9 cellular contexts compared by ENCODE assay signal in the genomic region with DNA sequence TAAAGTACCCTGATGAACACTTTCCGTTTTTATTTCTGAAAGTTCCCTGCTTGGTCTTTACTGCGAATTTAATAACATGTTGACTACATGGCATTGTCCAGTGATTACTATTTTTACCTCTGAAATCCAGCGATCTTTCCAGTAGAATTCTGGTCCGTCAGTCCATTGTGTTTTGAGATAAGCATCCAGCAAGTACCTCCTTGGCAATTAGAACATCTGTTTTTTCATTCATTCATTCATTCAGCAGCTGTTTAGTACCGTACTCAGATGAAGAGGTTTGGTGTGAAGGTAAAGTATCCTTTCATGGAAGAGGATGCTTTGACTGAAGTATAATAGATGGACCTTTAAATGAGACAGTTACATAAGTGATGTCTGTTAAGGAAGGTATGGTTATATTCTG. TPM values are rescaled to one million over a fixed set of nuclear protein-coding genes. Genes with fewer than 3 reads are reported as not detected.
DNase-seq lines count a peak whose midpoint lies in the region; ATAC-seq and TF ChIP-seq lines count a peak whose summit lies in the region.
"Had no signal": no experiment of that assay in that cellular context is flagged by ENCODE, and none has a peak within 500 bp of the region (broad histone marks: within the 10 kb centered on the region; RNA-seq: fewer than 3 reads in every experiment).

No MANE protein-coding gene starts in this region.

- H3K9ac ChIP-seq in iPS-20b (ENCODE audit: low read depth, low read length): peak overlapping the region; percentile 90

- H3K4me3 ChIP-seq in iPS-20b (ENCODE audit: low read length): peak overlapping the region; percentile 94
- H3K4me3 ChIP-seq in testis: peak overlapping the region; percentile 86 to 97

- TF ChIP-seq CTCF in testis (IDR thresholded peaks at IDR 0.05): no peak

- H3K4me1 ChIP-seq in iPS-20b (ENCODE audit: insufficient read depth, low read length) (0 out of 2 replicates have a peak, but pooled peaks cover 3% of the 10 kb centered on the region), testis (peaks cover 7% of the 10 kb centered on the region)

- intact Hi-C loops in testis (cut with DNase I; ENCODE audit: low total_unique reads) (no loop called here), posterior vena cava (cut with DNase I) (no loop called here)

- peak overlapping the region; percentile 85 for H3K4me3 Mint-ChIP-seq in T-helper 2 cell treated with Interferon-gamma antibody and Interleukin-4, amounts not matched to agents 5 μg/mL and 100 μg/mL, for 36 hours
- peak overlapping the region; percentile 77 for H3K4me3 Mint-ChIP-seq in activated T-helper 17 cell treated with anti-CD3 and anti-CD28 coated beads, Interleukin-2, amount 50 U/mL, for 72 hours

- peaks cover 4% of the 10 kb centered on the region for H3K36me3 Mint-ChIP-seq in T-helper 2 cell treated with Interferon-gamma antibody and Interleukin-4, amounts not matched to agents 5 μg/mL and 100 μg/mL, for 36 hours (ENCODE audit: low read depth)
- H3K36me3 Mint-ChIP-seq in activated T-helper 17 cell treated with anti-CD3 and anti-CD28 coated beads, Interleukin-2, amount 50 U/mL, for 72 hours (ENCODE audit: low read depth): no peaks in the 10 kb centered on the region

- H3K27me3 Mint-ChIP-seq in T-helper 2 cell treated with Interferon-gamma antibody and Interleukin-4, amounts not matched to agents 5 μg/mL and 100 μg/mL, for 36 hours (ENCODE audit: low read depth): no peaks in the 10 kb centered on the region
- H3K27me3 Mint-ChIP-seq in activated T-helper 17 cell treated with anti-CD3 and anti-CD28 coated beads, Interleukin-2, amount 50 U/mL, for 72 hours: no peaks in the 10 kb centered on the region

- H3K27me3 ChIP-seq in iPS-20b (ENCODE audit: insufficient read depth, low read length) (peaks cover 17% of the 10 kb centered on the region), testis (no peaks in the 10 kb centered on the region)

- TF ChIP-seq POLR2A in testis (IDR thresholded peaks at IDR 0.05): no peak

- no peak overlapping the region for H3K27ac ChIP-seq in iPS-20b (ENCODE audit: low read length)
- H3K27ac ChIP-seq in testis: peak overlapping the region in 1 of 2 donors; percentile 97

- H3K27ac Mint-ChIP-seq in T-helper 2 cell treated with Interferon-gamma antibody and Interleukin-4, amounts not matched to agents 5 μg/mL and 100 μg/mL, for 36 hours: peak overlapping the region; percentile 69
- H3K27ac Mint-ChIP-seq in activated T-helper 17 cell treated with anti-CD3 and anti-CD28 coated beads, Interleukin-2, amount 50 U/mL, for 72 hours: peak overlapping the region; percentile 22

- H3K9me3 ChIP-seq in iPS-20b (ENCODE audit: insufficient read depth, low read depth, low read length): no peaks in the 10 kb centered on the region
- no peaks in the 10 kb centered on the region for H3K9me3 ChIP-seq in testis

- H3K9me3 Mint-ChIP-seq in T-helper 2 cell treated with Interferon-gamma antibody and Interleukin-4, amounts not matched to agents 5 μg/mL and 100 μg/mL, for 36 hours: no peaks in the 10 kb centered on the region
- H3K9me3 Mint-ChIP-seq in activated T-helper 17 cell treated with anti-CD3 and anti-CD28 coated beads, Interleukin-2, amount 50 U/mL, for 72 hours: no peaks in the 10 kb centered on the region

- ATAC-seq in activated T-helper 17 cell treated with anti-CD3 and anti-CD28 coated beads, Interleukin-2, amount 50 U/mL, for 72 hours (replicated peaks): no peak

- H3K4me1 Mint-ChIP-seq in T-helper 2 cell treated with Interferon-gamma antibody and Interleukin-4, amounts not matched to agents 5 μg/mL and 100 μg/mL, for 36 hours (ENCODE audit: low read depth): peaks cover 37% of the 10 kb centered on the region
- peaks cover 18% of the 10 kb centered on the region for H3K4me1 Mint-ChIP-seq in activated T-helper 17 cell treated with anti-CD3 and anti-CD28 coated beads, Interleukin-2, amount 50 U/mL, for 72 hours

- DNase-seq in T-helper 2 cell treated with Interferon-gamma antibody and Interleukin-4, amounts not matched to agents 5 μg/mL and 100 μg/mL, for 36 hours (ENCODE audit: low spot score): no peak
- DNase-seq in T-helper 2 cell (no peak), testis (no peak), NCI-H526 (lab: John Stamatoyannopoulos, UW) (no peak), NCI-H1105 treated with DMSO at 0.1 percent for 48 hours (lab: John Stamatoyannopoulos, UW) (no peak), posterior vena cava (ENCODE audit: low spot score) (no peak)
- DNase-seq: activated CD4-positive, CD25-positive, alpha-beta regulatory T cell had no signal

- 5 to 10% methylated on average over 5 of the region's 5 CpGs for WGBS in testis, 2 donors

- H3K36me3 ChIP-seq in iPS-20b (ENCODE audit: insufficient read depth, low read depth, low read length) (no peaks in the 10 kb centered on the region), testis (ENCODE audit: low read depth, missing control alignments) (no peaks in the 10 kb centered on the region)

RNA-seq across cellular contexts. Expression of a gene that starts 1.1 kb away (rescaled TPM):
- 10 to 100 TPM; 36.4 to 41.7 TPM for total RNA-seq in activated T-helper 17 cell treated with anti-CD3 and anti-CD28 coated beads, Interleukin-2, amount 50 U/mL, for 72 hours
- total RNA-seq in testis (100 to 1,000 TPM in 1 of 2 donors, 10 to 100 TPM in 1; 98.8 to 114 TPM), posterior vena cava (10 to 100 TPM; 29.1 to 36.7 TPM)
- 91.8 TPM for polyA plus RNA-seq in testis (ENCODE audit: insufficient read depth, low read depth, low replicate concordance)

RNA-seq across cellular contexts. Expression of a gene that starts 33.1 kb away (rescaled TPM):
- total RNA-seq in activated T-helper 17 cell treated with anti-CD3 and anti-CD28 coated beads, Interleukin-2, amount 50 U/mL, for 72 hours: under 1 TPM in 1 of 2 donors, not detected in 1; 0.56 TPM
- total RNA-seq in testis (1 to 10 TPM; 6.4 to 8.3 TPM), posterior vena cava (not detected)
- polyA plus RNA-seq in testis (ENCODE audit: insufficient read depth, low read depth, low replicate concordance): 18.7 TPM

Comparison
In these comparisons a context has a peak if more than half of its experiments do, and no peak if none do; other contexts are left out.
1. RNA of a gene that starts 33.1 kb away (total RNA-seq): 6.4 to 8.3 TPM in testis; 0.56 TPM in activated T-helper 17 cell treated with anti-CD3 and anti-CD28 coated beads, Interleukin-2, amount 50 U/mL, for 72 hours and not detected in posterior vena cava; every median in the first group is over 4 times any median in the second.